8 cellular contexts compared by ENCODE assay signal in genomic region chr2:165794520-165794882, GRCh38. TPM values are rescaled to one million over a fixed set of nuclear protein-coding genes. Genes with fewer than 3 reads are reported as not detected.
A peak's percentile ranks its signal among the peaks of the same experiment; 100 is the strongest.
DNase-seq lines count a peak whose midpoint lies in the region; ATAC-seq and TF ChIP-seq lines count a peak whose summit lies in the region.

No MANE protein-coding gene starts in this region.

- no peaks in the 10 kb centered on the region for H3K9me3 Mint-ChIP-seq in activated naive CD4-positive, alpha-beta T cell treated with anti-CD3 and anti-CD28 coated beads, Interleukin-2, amount 50 U/mL, for 72 hours

- TF ChIP-seq CTCF in OCI-LY1 (IDR thresholded peaks at IDR 0.05; ENCODE audit: low read length) (no peak), right atrium auricular region (IDR thresholded peaks at IDR 0.05) (no peak)

- peaks cover 8% of the 10 kb centered on the region for H3K4me1 ChIP-seq in OCI-LY1 (ENCODE audit: insufficient read depth, low read length, severe bottlenecking)
- H3K4me1 ChIP-seq in right atrium auricular region: peaks cover 0 to 19% of the 10 kb centered on the region in 2 donors

- H3K4me2 ChIP-seq in OCI-LY1 (ENCODE audit: low read length): peak overlapping the region; percentile 70

- no peaks in the 10 kb centered on the region for H3F3A ChIP-seq in OCI-LY1 (ENCODE audit: insufficient read depth, low read length)

- H3K4me3 ChIP-seq in OCI-LY1 (ENCODE audit: low read depth, low read length, poor library complexity, severe bottlenecking) (peak overlapping the region; percentile 60), right atrium auricular region (peak overlapping the region; percentile 33 to 51)

- no peaks in the 10 kb centered on the region for H4K20me1 ChIP-seq in OCI-LY1 (ENCODE audit: insufficient read depth, low read length)

- peaks cover 4% of the 10 kb centered on the region; the same call in 1 of the 2 replicates for H3K27me3 ChIP-seq in OCI-LY1 (ENCODE audit: insufficient read depth, low read length)
- peaks cover 4 to 15% of the 10 kb centered on the region in 2 donors for H3K27me3 ChIP-seq in right atrium auricular region

- peaks cover 6 to 14% of the 10 kb centered on the region in 2 donors for H3K36me3 Mint-ChIP-seq in activated naive CD4-positive, alpha-beta T cell treated with anti-CD3 and anti-CD28 coated beads, Interleukin-2, amount 50 U/mL, for 72 hours

- H2AFZ ChIP-seq in OCI-LY1 (ENCODE audit: low read length): no peak overlapping the region

- no peaks in the 10 kb centered on the region for H3K9me2 ChIP-seq in OCI-LY1 (ENCODE audit: low read depth, low read length)

- ATAC-seq in GM18868 (IDR thresholded peaks at IDR 0.05; ENCODE audit: unreplicated experiment) (peak; percentile 97), HG03097 (IDR thresholded peaks at IDR 0.05; ENCODE audit: low FRiP score, unreplicated experiment) (peak; percentile 98)
- peak; percentile 95 to 97 for ATAC-seq in activated naive CD4-positive, alpha-beta T cell treated with anti-CD3 and anti-CD28 coated beads, Interleukin-2, amount 50 U/mL, for 72 hours

- H3K9ac ChIP-seq in OCI-LY1 (ENCODE audit: low read length): no peak overlapping the region

- H3K79me2 ChIP-seq in OCI-LY1 (ENCODE audit: insufficient read depth, low read length): no peaks in the 10 kb centered on the region

- DNase-seq in AG08396 (ENCODE audit: low spot score) (peak; percentile 10), right atrium auricular region (ENCODE audit: low spot score) (no peak), retina (peak; percentile 63), kidney glomerular epithelial cell (lab: John Stamatoyannopoulos, UW) (no peak)
- DNase-seq in activated naive CD4-positive, alpha-beta T cell treated with anti-CD3 and anti-CD28 coated beads, Interleukin-2, amount 50 U/mL, for 72 hours (ENCODE audit: low spot score in 2 of 2): peak; percentile 52 to 65

- H3K27ac ChIP-seq in OCI-LY1 (ENCODE audit: low read depth, low read length, poor library complexity, severe bottlenecking): no peak overlapping the region
- no peak overlapping the region for H3K27ac ChIP-seq in right atrium auricular region

- H3K27ac Mint-ChIP-seq in activated naive CD4-positive, alpha-beta T cell treated with anti-CD3 and anti-CD28 coated beads, Interleukin-2, amount 50 U/mL, for 72 hours: peak overlapping the region; percentile 77 to 79

- H3K9me3 ChIP-seq in OCI-LY1 (ENCODE audit: low read length): no peaks in the 10 kb centered on the region
- no peaks in the 10 kb centered on the region for H3K9me3 ChIP-seq in right atrium auricular region

- H3K36me3 ChIP-seq in OCI-LY1 (ENCODE audit: insufficient read depth, low read length): no peaks in the 10 kb centered on the region
- H3K36me3 ChIP-seq in right atrium auricular region: no peaks in the 10 kb centered on the region

RNA-seq across cellular contexts. Expression of gene GALNT3, which starts 0.5 kb away (rescaled TPM):
- 1 to 10 TPM; 5.0 to 5.3 TPM for total RNA-seq in activated naive CD4-positive, alpha-beta T cell treated with anti-CD3 and anti-CD28 coated beads, Interleukin-2, amount 50 U/mL, for 72 hours
- under 1 TPM; 0.11 to 0.47 TPM for total RNA-seq in right atrium auricular region

Comparison
In these comparisons a context has a peak if more than half of its experiments do, and no peak if none do; other contexts are left out.
1. DNase-seq: peak in AG08396 (single experiment), activated naive CD4-positive, alpha-beta T cell treated with anti-CD3 and anti-CD28 coated beads, Interleukin-2, amount 50 U/mL, for 72 hours (2 of 2) and retina (single experiment); none in right atrium auricular region (single experiment) and kidney glomerular epithelial cell (single experiment).
2. RNA of gene GALNT3, which starts 0.5 kb away (total RNA-seq): 5.0 to 5.3 TPM in activated naive CD4-positive, alpha-beta T cell treated with anti-CD3 and anti-CD28 coated beads, Interleukin-2, amount 50 U/mL, for 72 hours; 0.11 to 0.47 TPM in right atrium auricular region; every median in the first group is over 4 times any median in the second.
3. Peak in every context shown above with its lines, with median percentiles within 50 percentile points of each other: ATAC-seq.